Comparison of ENCODE assay signal across 1 cellular context in the genomic region with DNA sequence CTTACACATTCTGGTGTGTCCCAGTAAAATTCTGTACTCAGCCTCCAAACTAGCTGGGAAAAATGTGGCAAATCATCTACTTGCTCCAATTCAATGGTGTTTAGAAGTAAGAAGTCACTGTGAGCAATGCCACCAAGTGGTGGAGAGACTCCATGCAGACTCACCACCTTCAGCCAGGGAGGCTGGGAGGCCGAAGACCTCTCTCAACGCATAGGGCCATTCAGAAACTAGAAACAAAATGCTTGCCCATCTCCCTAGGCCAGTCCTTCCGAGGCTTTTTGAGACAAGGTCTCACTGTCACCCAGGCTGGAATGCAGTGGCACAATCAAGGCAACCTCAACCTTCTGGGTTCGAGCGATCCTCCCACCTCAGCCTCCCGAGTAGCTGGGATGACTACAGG.
A peak's percentile ranks its signal among the peaks of the same experiment; 100 is the strongest.
TF ChIP-seq lines count a peak whose summit lies in the region.

No MANE protein-coding gene starts in this region.

TF ChIP-seq in K562, 482 proteins besides CTCF, POLR2A, EP300 and RAD21:
- 0 out of 2 replicates have a peak, but pooled peaks have one; percentile 14 for TF ChIP-seq ZNF184 (CRISPR knock-in tag; IDR thresholded peaks at IDR 0.05)
- TF ChIP-seq POLR2AphosphoS2 (IDR thresholded peaks at IDR 0.05; ENCODE audit: low read length) = peak; percentile 38; the same call in 1 of the 2 replicates
- TF ChIP-seq, protein P1, sequence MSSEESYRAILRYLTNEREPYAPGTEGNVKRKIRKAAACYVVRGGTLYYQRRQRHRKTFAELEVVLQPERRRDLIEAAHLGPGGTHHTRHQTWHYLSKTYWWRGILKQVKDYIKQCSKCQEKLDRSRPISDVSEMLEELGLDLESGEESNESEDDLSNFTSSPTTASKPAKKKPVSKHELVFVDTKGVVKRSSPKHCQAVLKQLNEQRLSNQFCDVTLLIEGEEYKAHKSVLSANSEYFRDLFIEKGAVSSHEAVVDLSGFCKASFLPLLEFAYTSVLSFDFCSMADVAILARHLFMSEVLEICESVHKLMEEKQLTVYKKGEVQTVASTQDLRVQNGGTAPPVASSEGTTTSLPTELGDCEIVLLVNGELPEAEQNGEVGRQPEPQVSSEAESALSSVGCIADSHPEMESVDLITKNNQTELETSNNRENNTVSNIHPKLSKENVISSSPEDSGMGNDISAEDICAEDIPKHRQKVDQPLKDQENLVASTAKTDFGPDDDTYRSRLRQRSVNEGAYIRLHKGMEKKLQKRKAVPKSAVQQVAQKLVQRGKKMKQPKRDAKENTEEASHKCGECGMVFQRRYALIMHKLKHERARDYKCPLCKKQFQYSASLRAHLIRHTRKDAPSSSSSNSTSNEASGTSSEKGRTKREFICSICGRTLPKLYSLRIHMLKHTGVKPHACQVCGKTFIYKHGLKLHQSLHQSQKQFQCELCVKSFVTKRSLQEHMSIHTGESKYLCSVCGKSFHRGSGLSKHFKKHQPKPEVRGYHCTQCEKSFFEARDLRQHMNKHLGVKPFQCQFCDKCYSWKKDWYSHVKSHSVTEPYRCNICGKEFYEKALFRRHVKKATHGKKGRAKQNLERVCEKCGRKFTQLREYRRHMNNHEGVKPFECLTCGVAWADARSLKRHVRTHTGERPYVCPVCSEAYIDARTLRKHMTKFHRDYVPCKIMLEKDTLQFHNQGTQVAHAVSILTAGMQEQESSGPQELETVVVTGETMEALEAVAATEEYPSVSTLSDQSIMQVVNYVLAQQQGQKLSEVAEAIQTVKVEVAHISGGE (CRISPR knock-in tag; IDR thresholded peaks at IDR 0.05) = peak in 1 of 3 experiments; percentile 83; a peak in 2 of 6 replicates
